8 cellular contexts compared by ENCODE assay signal in the genomic region with DNA sequence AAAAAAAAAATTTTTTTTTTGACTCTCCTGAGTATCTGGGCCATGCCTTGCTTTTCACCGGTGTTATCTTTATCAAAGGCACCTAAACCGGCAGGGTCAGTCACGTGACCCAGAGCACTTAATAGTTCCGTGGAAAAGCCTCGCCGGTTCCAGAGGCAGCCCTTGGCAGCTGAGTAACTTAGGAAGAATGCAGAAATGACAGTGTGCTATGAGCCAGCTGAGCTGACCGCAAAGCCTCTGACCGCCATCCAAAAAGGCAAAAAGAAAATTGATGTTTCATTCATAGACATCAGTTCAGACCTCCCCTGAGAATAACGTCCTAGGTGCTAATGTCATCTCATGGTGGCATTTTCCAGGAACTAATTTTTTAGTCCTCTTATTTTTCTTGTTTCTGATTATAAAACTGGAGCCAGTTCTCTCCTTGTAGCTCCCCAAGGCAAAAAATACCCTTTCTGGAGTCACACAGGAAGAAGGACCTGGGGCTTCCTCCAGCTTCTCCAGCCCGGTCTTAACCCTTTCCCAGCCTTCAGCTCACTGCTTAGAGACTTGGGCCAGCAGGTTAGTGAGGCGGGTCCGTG.
DNase-seq lines count a peak whose midpoint lies in the region; ATAC-seq, FAIRE-seq and TF ChIP-seq lines count a peak whose summit lies in the region.

No MANE protein-coding gene starts in this region.

- H3K36me3 ChIP-seq in PC-9 (ENCODE audit: low read depth) (no peaks in the 10 kb centered on the region), fibroblast of lung (ENCODE audit: control insufficient read depth, insufficient read depth, low read length) (no peaks in the 10 kb centered on the region)

- CTCF ChIA-PET in PC-9 (lab: Charles Lee): interaction anchor here (0.6 to 1.2 kb wide), 5 partner anchors 77 to 185 kb away, joined by 3 to 14 read pairs (median 5); partner anchors contain the start of gene SOCS1
- CTCF ChIA-PET in HEK293T (lab: Yijun Ruan, JAX): interaction anchor here (0.6 to 1.1 kb wide), 2 partner anchors 115 to 223 kb away, joined by 3 to 4 read pairs; no protein-coding TSS in a partner anchor

- no peaks in the 10 kb centered on the region for H4K20me1 ChIP-seq in PC-9 (ENCODE audit: insufficient read depth)
- no peaks in the 10 kb centered on the region for H4K20me1 ChIP-seq in fibroblast of lung (ENCODE audit: control insufficient read depth, extremely low read depth, insufficient read depth, low read length)

- TF ChIP-seq CTCF in PC-9 (conservative IDR thresholded peaks at IDR 0.05) (no peak), fibroblast of lung (conservative IDR thresholded peaks at IDR 0.05 in 1 of 2, IDR thresholded peaks at IDR 0.05 in 1 of 2; ENCODE audit: low read depth in 1 of 2, low read length in 2 of 2) (no peak), nephron progenitor cell (IDR thresholded peaks at IDR 0.05) (no peak), D721Med (IDR thresholded peaks at IDR 0.05; ENCODE audit: insufficient read depth, missing control alignments) (no peak)

- intact Hi-C loops in PC-9 (cut with micrococcal nuclease; ENCODE audit: unreplicated experiment): loop anchor here (1.0 to 5.0 kb wide), 4 partner anchors 69 to 226 kb away; partner anchors contain the start of gene SOCS1

- no peak overlapping the region for H3K4me3 Mint-ChIP-seq in nephron progenitor cell

- no peak overlapping the region for H3K9ac ChIP-seq in fibroblast of lung (ENCODE audit: insufficient read depth, low read length)

- no peaks in the 10 kb centered on the region for H3K9me3 ChIP-seq in PC-9 (ENCODE audit: insufficient read depth, low read depth)
- no peaks in the 10 kb centered on the region for H3K9me3 ChIP-seq in fibroblast of lung (ENCODE audit: control insufficient read depth, insufficient read depth, low read depth, low read length)

- H3K27ac Mint-ChIP-seq in nephron progenitor cell: peak overlapping the region; percentile 36

- no TSS peak for BruUV-seq in PC-9 (replicated peaks; lab: Mats Ljungman, UMichigan)

- peaks cover 74% of the 10 kb centered on the region for H3K4me1 Mint-ChIP-seq in nephron progenitor cell

- H3K4me3 ChIP-seq in PC-9 (peak overlapping the region; percentile 9; the same call in 1 of the 2 replicates), fibroblast of lung (replicated peaks in 1 of 4; ENCODE audit: control extremely low read depth in 1 of 4, insufficient read depth in 1 of 4, low read depth in 3 of 4, low read length in 4 of 4) (no peak overlapping the region)

- H3K4me1 ChIP-seq in PC-9 (replicated peaks; ENCODE audit: insufficient read depth) (peaks cover 50% of the 10 kb centered on the region), fibroblast of lung (ENCODE audit: control insufficient read depth, extremely low read depth, insufficient read depth, low read length) (peaks cover 45% of the 10 kb centered on the region)

- DNase-seq in CD1c-positive myeloid dendritic cell (ENCODE audit: extremely low spot score) (peak; percentile 85), PC-9 (peak; percentile 90 to 96), fibroblast of lung (ENCODE audit: low read depth in 2 of 2) (peak; percentile 96 to 98), nephron progenitor cell (no peak), D721Med (ENCODE audit: insufficient read length, low spot score) (no peak), HEK293T (ENCODE audit: extremely low spot score) (no peak), NCI-H2029 treated with DMSO at 0.1 percent for 48 hours (lab: John Stamatoyannopoulos, UW) (no peak)

- no peaks in the 10 kb centered on the region for H3K27me3 ChIP-seq in PC-9 (ENCODE audit: insufficient read depth, low read depth)
- H3K27me3 ChIP-seq in fibroblast of lung (ENCODE audit: control insufficient read depth, insufficient read depth, low read length): no peaks in the 10 kb centered on the region

- no peaks in the 10 kb centered on the region for H3K9me2 ChIP-seq in PC-9 (ENCODE audit: insufficient read depth)

- H3K79me2 ChIP-seq in PC-9 (ENCODE audit: low read depth) (no peaks in the 10 kb centered on the region), fibroblast of lung (ENCODE audit: control insufficient read depth, insufficient read depth, low read length) (no peaks in the 10 kb centered on the region)

- no peak for FAIRE-seq in D721Med (lab: Jason Lieb, UNC)

- H3K4me2 ChIP-seq in PC-9 (peak overlapping the region; percentile 64), fibroblast of lung (ENCODE audit: extremely low read depth, insufficient read depth, low read length) (peak overlapping the region; percentile 68)

- H3K36me3 Mint-ChIP-seq in nephron progenitor cell (ENCODE audit: low read depth): no peaks in the 10 kb centered on the region

- peaks cover 35% of the 10 kb centered on the region for H3F3A ChIP-seq in PC-9 (ENCODE audit: insufficient read depth, low read depth)

- no peak overlapping the region for H2AFZ ChIP-seq in PC-9
- no peak overlapping the region for H2AFZ ChIP-seq in fibroblast of lung (ENCODE audit: low read length)

- H3K9me3 Mint-ChIP-seq in nephron progenitor cell: no peaks in the 10 kb centered on the region

- no peak for ATAC-seq in GM18873 (IDR thresholded peaks at IDR 0.05; ENCODE audit: low FRiP score, unreplicated experiment)

- POLR2A ChIA-PET in PC-9 (lab: Charles Lee; ENCODE audit: unreplicated experiment): interaction anchor here (0.6 to 0.7 kb wide), 4 partner anchors 33 to 1042 kb away, joined by 3 to 9 read pairs (median 7); no protein-coding TSS in a partner anchor
- POLR2A ChIA-PET in HEK293T (lab: Yijun Ruan, JAX): interaction anchor here (1.0 kb wide), 1 partner anchor 123 kb away, joined by 3 read pairs; the partner anchor contains the start of gene SOCS1

- peaks cover 14% of the 10 kb centered on the region for H3K27me3 Mint-ChIP-seq in nephron progenitor cell (ENCODE audit: low read depth, poor library complexity)

- H3K27ac ChIP-seq in PC-9 (peak overlapping the region; percentile 59), fibroblast of lung (ENCODE audit: insufficient read depth, low read length) (peak overlapping the region; percentile 53)

TF ChIP-seq in HEK293T, 16 proteins besides CTCF, POLR2A, EP300 and RAD21:
- no peak for TF ChIP-seq L3MBTL2 (conservative IDR thresholded peaks at IDR 0.05)
- no peak for TF ChIP-seq HDGF (IDR thresholded peaks at IDR 0.05; ENCODE audit: borderline replicate concordance)
- TF ChIP-seq LEF1 (IDR thresholded peaks at IDR 0.05; ENCODE audit: borderline replicate concordance): no peak
- TF ChIP-seq FOXM1 (IDR thresholded peaks at IDR 0.05; ENCODE audit: borderline replicate concordance): no peak
- TF ChIP-seq ELF4 (IDR thresholded peaks at IDR 0.05): no peak
- TF ChIP-seq NFRKB (IDR thresholded peaks at IDR 0.05): no peak
- no peak for TF ChIP-seq FOXK2 (IDR thresholded peaks at IDR 0.05)
- no peak for TF ChIP-seq SUZ12 (IDR thresholded peaks at IDR 0.05)
- TF ChIP-seq ZNF384 (IDR thresholded peaks at IDR 0.05): no peak
- TF ChIP-seq BHLHE40 (IDR thresholded peaks at IDR 0.05; ENCODE audit: borderline replicate concordance): no peak
- TF ChIP-seq PKNOX1 (IDR thresholded peaks at IDR 0.05): no peak
- TF ChIP-seq SP1 (IDR thresholded peaks at IDR 0.05): no peak
- no peak for TF ChIP-seq CTBP1 (IDR thresholded peaks at IDR 0.05; ENCODE audit: borderline replicate concordance)
- TF ChIP-seq FOXA1 (IDR thresholded peaks at IDR 0.05): no peak
- TF ChIP-seq TARDBP (IDR thresholded peaks at IDR 0.05): no peak
- no peak for TF ChIP-seq ARNT (IDR thresholded peaks at IDR 0.05)
TF ChIP-seq in HEK293T: peak in this region for 0.

Comparison
In these comparisons a context has a peak if more than half of its experiments do, and no peak if none do; other contexts are left out.
1. DNase-seq: peak in CD1c-positive myeloid dendritic cell (single experiment), PC-9 (2 of 2) and fibroblast of lung (2 of 2); none in nephron progenitor cell (single experiment), D721Med (single experiment), HEK293T (single experiment) and NCI-H2029 treated with DMSO at 0.1 percent for 48 hours (single experiment).